1 cellular context compared by ENCODE assay signal in the genomic region with DNA sequence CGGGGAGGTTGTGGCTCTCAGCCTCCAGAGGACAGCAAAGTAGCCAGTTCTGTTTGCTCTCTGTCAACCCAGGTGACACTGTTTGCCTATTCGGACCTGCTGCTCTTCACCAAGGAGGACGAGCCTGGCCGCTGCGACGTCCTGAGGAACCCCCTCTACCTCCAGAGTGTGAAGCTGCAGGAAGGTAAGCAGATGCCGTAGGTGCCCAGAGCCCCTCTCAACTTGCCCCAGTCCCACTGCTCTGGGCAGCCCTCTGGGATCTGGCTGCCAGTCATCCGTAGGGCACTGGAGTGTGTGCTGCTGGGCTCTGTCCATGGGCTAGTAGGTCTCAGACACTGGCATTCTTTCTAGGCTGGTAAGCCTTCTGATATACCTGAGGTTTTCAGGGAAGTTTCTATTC.
TF ChIP-seq lines count a peak whose summit lies in the region.

No MANE protein-coding gene starts in this region.

TF ChIP-seq in GM12878, 131 proteins besides CTCF, POLR2A, EP300 and RAD21 (continued from another document):
- TF ChIP-seq, protein P1, sequence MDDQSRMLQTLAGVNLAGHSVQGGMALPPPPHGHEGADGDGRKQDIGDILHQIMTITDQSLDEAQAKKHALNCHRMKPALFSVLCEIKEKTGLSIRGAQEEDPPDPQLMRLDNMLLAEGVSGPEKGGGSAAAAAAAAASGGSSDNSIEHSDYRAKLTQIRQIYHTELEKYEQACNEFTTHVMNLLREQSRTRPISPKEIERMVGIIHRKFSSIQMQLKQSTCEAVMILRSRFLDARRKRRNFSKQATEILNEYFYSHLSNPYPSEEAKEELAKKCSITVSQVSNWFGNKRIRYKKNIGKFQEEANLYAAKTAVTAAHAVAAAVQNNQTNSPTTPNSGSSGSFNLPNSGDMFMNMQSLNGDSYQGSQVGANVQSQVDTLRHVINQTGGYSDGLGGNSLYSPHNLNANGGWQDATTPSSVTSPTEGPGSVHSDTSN (IDR thresholded peaks at IDR 0.05; ENCODE audit: insufficient replicate concordance, low read depth, low read length), result no peak
- TF ChIP-seq BHLHE40 (IDR thresholded peaks at IDR 0.05; ENCODE audit: borderline replicate concordance in 1 of 2, low read depth in 2 of 2, low read length in 1 of 2) (no peak), EGR1 (IDR thresholded peaks at IDR 0.05; ENCODE audit: borderline replicate concordance in 1 of 2, low read depth in 2 of 2, low read length in 2 of 2) (0 out of 3 replicates have a peak, but pooled peaks of 1 of the 2 experiments have one; percentile 4)
- TF ChIP-seq, protein P2, sequence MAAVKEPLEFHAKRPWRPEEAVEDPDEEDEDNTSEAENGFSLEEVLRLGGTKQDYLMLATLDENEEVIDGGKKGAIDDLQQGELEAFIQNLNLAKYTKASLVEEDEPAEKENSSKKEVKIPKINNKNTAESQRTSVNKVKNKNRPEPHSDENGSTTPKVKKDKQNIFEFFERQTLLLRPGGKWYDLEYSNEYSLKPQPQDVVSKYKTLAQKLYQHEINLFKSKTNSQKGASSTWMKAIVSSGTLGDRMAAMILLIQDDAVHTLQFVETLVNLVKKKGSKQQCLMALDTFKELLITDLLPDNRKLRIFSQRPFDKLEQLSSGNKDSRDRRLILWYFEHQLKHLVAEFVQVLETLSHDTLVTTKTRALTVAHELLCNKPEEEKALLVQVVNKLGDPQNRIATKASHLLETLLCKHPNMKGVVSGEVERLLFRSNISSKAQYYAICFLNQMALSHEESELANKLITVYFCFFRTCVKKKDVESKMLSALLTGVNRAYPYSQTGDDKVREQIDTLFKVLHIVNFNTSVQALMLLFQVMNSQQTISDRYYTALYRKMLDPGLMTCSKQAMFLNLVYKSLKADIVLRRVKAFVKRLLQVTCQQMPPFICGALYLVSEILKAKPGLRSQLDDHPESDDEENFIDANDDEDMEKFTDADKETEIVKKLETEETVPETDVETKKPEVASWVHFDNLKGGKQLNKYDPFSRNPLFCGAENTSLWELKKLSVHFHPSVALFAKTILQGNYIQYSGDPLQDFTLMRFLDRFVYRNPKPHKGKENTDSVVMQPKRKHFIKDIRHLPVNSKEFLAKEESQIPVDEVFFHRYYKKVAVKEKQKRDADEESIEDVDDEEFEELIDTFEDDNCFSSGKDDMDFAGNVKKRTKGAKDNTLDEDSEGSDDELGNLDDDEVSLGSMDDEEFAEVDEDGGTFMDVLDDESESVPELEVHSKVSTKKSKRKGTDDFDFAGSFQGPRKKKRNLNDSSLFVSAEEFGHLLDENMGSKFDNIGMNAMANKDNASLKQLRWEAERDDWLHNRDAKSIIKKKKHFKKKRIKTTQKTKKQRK (IDR thresholded peaks at IDR 0.05; ENCODE audit: low read depth, low read length), result no peak
- TF ChIP-seq, protein P3, sequence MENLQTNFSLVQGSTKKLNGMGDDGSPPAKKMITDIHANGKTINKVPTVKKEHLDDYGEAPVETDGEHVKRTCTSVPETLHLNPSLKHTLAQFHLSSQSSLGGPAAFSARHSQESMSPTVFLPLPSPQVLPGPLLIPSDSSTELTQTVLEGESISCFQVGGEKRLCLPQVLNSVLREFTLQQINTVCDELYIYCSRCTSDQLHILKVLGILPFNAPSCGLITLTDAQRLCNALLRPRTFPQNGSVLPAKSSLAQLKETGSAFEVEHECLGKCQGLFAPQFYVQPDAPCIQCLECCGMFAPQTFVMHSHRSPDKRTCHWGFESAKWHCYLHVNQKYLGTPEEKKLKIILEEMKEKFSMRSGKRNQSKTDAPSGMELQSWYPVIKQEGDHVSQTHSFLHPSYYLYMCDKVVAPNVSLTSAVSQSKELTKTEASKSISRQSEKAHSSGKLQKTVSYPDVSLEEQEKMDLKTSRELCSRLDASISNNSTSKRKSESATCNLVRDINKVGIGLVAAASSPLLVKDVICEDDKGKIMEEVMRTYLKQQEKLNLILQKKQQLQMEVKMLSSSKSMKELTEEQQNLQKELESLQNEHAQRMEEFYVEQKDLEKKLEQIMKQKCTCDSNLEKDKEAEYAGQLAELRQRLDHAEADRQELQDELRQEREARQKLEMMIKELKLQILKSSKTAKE (IDR thresholded peaks at IDR 0.05; ENCODE audit: low read depth, poor library complexity, severe bottlenecking), result no peak
